Comparison of ENCODE assay signal across 8 cellular contexts in genomic region chr12:48716493-48717251, GRCh38. TPM values are rescaled to one million over a fixed set of nuclear protein-coding genes. Genes with fewer than 3 reads are reported as not detected.
A peak's percentile ranks its signal among the peaks of the same experiment; 100 is the strongest.
DNase-seq lines count a peak whose midpoint lies in the region; TF ChIP-seq lines count a peak whose summit lies in the region.

CCNT1 (minus strand) TSS chr12:48716707; CDS start chr12:48716675, 32 bp downstream.

- H3K27ac ChIP-seq in neuronal stem cell (replicated peaks; ENCODE audit: low read length) = peak within 1 kb of the TSS; percentile 82

- H4K91ac ChIP-seq in neuronal stem cell (ENCODE audit: low read depth, low read length, poor library complexity) = no peak within 1 kb of the TSS

- H3K27me3 ChIP-seq in GM06990 (replicated peaks; ENCODE audit: control insufficient read depth, insufficient read depth, low read length) (no peaks in the 10 kb centered on the region), neuronal stem cell (ENCODE audit: control insufficient read depth in 3 of 3, insufficient read depth in 3 of 3, low read depth in 1 of 3, low read length in 3 of 3) (no peaks in the 10 kb centered on the region)

- H3K36me3 ChIP-seq in GM06990 (ENCODE audit: control insufficient read depth, insufficient read depth, low read length) = no peaks in the 10 kb centered on the region; the same call in 1 of the 2 replicates
- H3K36me3 ChIP-seq in neuronal stem cell (replicated peaks in 1 of 2; ENCODE audit: control insufficient read depth in 2 of 2, insufficient read depth in 2 of 2, low read length in 2 of 2) = peaks cover 9 to 35% of the 10 kb centered on the region in 2 donors

- H3K4ac ChIP-seq in neuronal stem cell (ENCODE audit: low read length) = no peak within 1 kb of the TSS

- H3K4me3 ChIP-seq in GM06990 (replicated peaks; ENCODE audit: low read depth, low read length) (peak within 1 kb of the TSS; percentile 83), neuronal stem cell (ENCODE audit: low read length in 2 of 2) (peak within 1 kb of the TSS; percentile 78 to 94)

- CTCF ChIA-PET in activated naive CD4-positive, alpha-beta T cell treated with anti-CD3 and anti-CD28 coated beads for 36 hours (lab: Charles Lee) = interaction anchor here (1.3 kb wide), 1 partner anchor 99 kb away, joined by 5 read pairs; no protein-coding TSS in a partner anchor

- peak within 1 kb of the TSS; percentile 70 for H3K23ac ChIP-seq in neuronal stem cell (ENCODE audit: low read depth, low read length, poor library complexity)

- H3K18ac ChIP-seq in neuronal stem cell (ENCODE audit: low read length) = peak within 1 kb of the TSS; percentile 87

- H3K9ac ChIP-seq in neuronal stem cell (ENCODE audit: low read depth, low read length, poor library complexity) = peak within 1 kb of the TSS; percentile 78

- no peak within 1 kb of the TSS for H3K14ac ChIP-seq in neuronal stem cell (ENCODE audit: low read length)

- H4K8ac ChIP-seq in neuronal stem cell (ENCODE audit: low read depth, low read length) = peak within 1 kb of the TSS; percentile 65

- no peak for TF ChIP-seq CTCF in GM06990 (IDR thresholded peaks at IDR 0.05; ENCODE audit: insufficient read depth, low read length, poor library complexity, severe bottlenecking)
- TF ChIP-seq CTCF in HFFc6 (IDR thresholded peaks at IDR 0.05) = peak; percentile 57
- no peak for TF ChIP-seq CTCF in subcutaneous adipose tissue (IDR thresholded peaks at IDR 0.05; ENCODE audit: low read depth)

- no peak within 1 kb of the TSS for H2BK15ac ChIP-seq in neuronal stem cell (ENCODE audit: low read length)

- H2BK5ac ChIP-seq in neuronal stem cell (ENCODE audit: low read length) = no peak within 1 kb of the TSS

- no peak within 1 kb of the TSS for H2BK12ac ChIP-seq in neuronal stem cell (ENCODE audit: low read length)

- intact Hi-C loops in activated naive CD4-positive, alpha-beta T cell treated with anti-CD3 and anti-CD28 coated beads for 36 hours (cut with micrococcal nuclease) = loop anchor here (1.0 to 10.0 kb wide), 15 partner anchors 34 to 831 kb away; partner anchors contain the start of genes ASB8, DDX23, KANSL2 and RND1

- peak within 1 kb of the TSS; percentile 81 for H3K4me2 ChIP-seq in neuronal stem cell (ENCODE audit: insufficient read depth, low read length, poor library complexity, severe bottlenecking)

- peaks cover 20% of the 10 kb centered on the region for H3K9me3 Mint-ChIP-seq in HFFc6
- peaks cover 16% of the 10 kb centered on the region for H3K9me3 Mint-ChIP-seq in activated naive CD4-positive, alpha-beta T cell treated with anti-CD3 and anti-CD28 coated beads for 36 hours

- peaks cover 2 to 6% of the 10 kb centered on the region in 2 donors for H3K9me3 ChIP-seq in neuronal stem cell (replicated peaks in 1 of 2; ENCODE audit: control insufficient read depth in 2 of 2, insufficient read depth in 1 of 2, low read depth in 1 of 2, low read length in 2 of 2)

- WGBS in neuronal stem cell (ENCODE audit: extremely low coverage in 2 of 2, insufficient read length in 2 of 2, insufficient replicate concordance in 1 of 2), 2 donors = no CpG with 5 or more reads among the region's 61 CpGs

- H3K4me1 Mint-ChIP-seq in HFFc6 (ENCODE audit: low read depth) = peaks cover 40% of the 10 kb centered on the region
- peaks cover 39% of the 10 kb centered on the region for H3K4me1 Mint-ChIP-seq in activated naive CD4-positive, alpha-beta T cell treated with anti-CD3 and anti-CD28 coated beads for 36 hours (ENCODE audit: low read depth)

- H2BK120ac ChIP-seq in neuronal stem cell (ENCODE audit: low read depth, low read length) = no peak within 1 kb of the TSS

- DNase-seq in GM06990 (ENCODE audit: extremely low read depth, insufficient read length) (peak; percentile 99), HFFc6 (peak; percentile 100), NAMALWA (ENCODE audit: low spot score) (peak; percentile 100), SK-N-DZ (ENCODE audit: low spot score) (peak; percentile 100), foreskin melanocyte (peak; percentile 100), neuronal stem cell (ENCODE audit: low spot score) (peak; percentile 99)
- peak; percentile 100 for DNase-seq in activated naive CD4-positive, alpha-beta T cell treated with anti-CD3 and anti-CD28 coated beads for 36 hours

- H3K36me3 Mint-ChIP-seq in HFFc6 (ENCODE audit: low read depth) = peaks cover 51% of the 10 kb centered on the region
- peaks cover 32% of the 10 kb centered on the region for H3K36me3 Mint-ChIP-seq in activated naive CD4-positive, alpha-beta T cell treated with anti-CD3 and anti-CD28 coated beads for 36 hours (ENCODE audit: low read depth)

- H3K4me3 Mint-ChIP-seq in HFFc6 = peak within 1 kb of the TSS; percentile 99
- peak within 1 kb of the TSS; percentile 90 for H3K4me3 Mint-ChIP-seq in activated naive CD4-positive, alpha-beta T cell treated with anti-CD3 and anti-CD28 coated beads for 36 hours

- H3K79me1 ChIP-seq in neuronal stem cell (ENCODE audit: low read depth, low read length) = peaks cover 2% of the 10 kb centered on the region

- peak within 1 kb of the TSS; percentile 99 for H3K27ac Mint-ChIP-seq in HFFc6
- peak within 1 kb of the TSS; percentile 99 for H3K27ac Mint-ChIP-seq in activated naive CD4-positive, alpha-beta T cell treated with anti-CD3 and anti-CD28 coated beads for 36 hours

- no peaks in the 10 kb centered on the region for H3K27me3 Mint-ChIP-seq in HFFc6 (ENCODE audit: insufficient read depth)
- no peaks in the 10 kb centered on the region for H3K27me3 Mint-ChIP-seq in activated naive CD4-positive, alpha-beta T cell treated with anti-CD3 and anti-CD28 coated beads for 36 hours (ENCODE audit: low read depth)

- peak within 1 kb of the TSS; percentile 86 for H2AFZ ChIP-seq in neuronal stem cell (ENCODE audit: low read length)

- H2AK5ac ChIP-seq in neuronal stem cell (ENCODE audit: low read depth, low read length) = no peak within 1 kb of the TSS

- H3K4me1 ChIP-seq in neuronal stem cell (ENCODE audit: control insufficient read depth in 2 of 2, insufficient read depth in 1 of 2, low read depth in 1 of 2, low read length in 2 of 2) = peaks cover 0 to 13% of the 10 kb centered on the region in 2 donors

RNA-seq across cellular contexts. Expression of gene CCNT1, which starts in this region (rescaled TPM):
- 10 to 100 TPM; 30.7 to 36.7 (median 31.3) TPM for total RNA-seq in HFFc6 (2021; fragmentation: NEBNext Ultra II Directional; extraction: Animal tissue kit (Norgen Biotek cat#: 25700))
- polyA plus RNA-seq in SK-N-DZ (2014; cell fraction: cytosol; rRNA removed) = 27.2 and 28.4 TPM in 2 replicates
- polyA plus RNA-seq in SK-N-DZ (2014; cell fraction: nucleus; rRNA removed) = 36.2 and 36.8 TPM in 2 replicates
- total RNA-seq in activated naive CD4-positive, alpha-beta T cell treated with anti-CD3 and anti-CD28 coated beads for 36 hours = 10 to 100 TPM; 73.8 to 77.0 TPM
- 19.9 TPM for polyA plus RNA-seq in neuronal stem cell (2013, experiment 1 of 2)
- 19.9 TPM for polyA plus RNA-seq in neuronal stem cell (2013, experiment 2 of 2)
- 10 to 100 TPM; 22.6 to 41.6 (median 28.1) TPM for total RNA-seq in subcutaneous adipose tissue

Comparison
In these comparisons a context has a peak if more than half of its experiments do, and no peak if none do; other contexts are left out.
1. Peak in every context shown above with its lines: DNase-seq, H3K4me3 ChIP-seq and H3K27ac ChIP-seq.